ENCODE assay signal across 20 cellular contexts in genomic region chr7:149816267-149816751, GRCh38. TPM values are rescaled to one million over a fixed set of nuclear protein-coding genes. Genes with fewer than 3 reads are reported as not detected.
DNase-seq lines count a peak whose midpoint lies in the region; ATAC-seq, FAIRE-seq and TF ChIP-seq lines count a peak whose summit lies in the region.
"Had no signal": no experiment of that assay in that cellular context is flagged by ENCODE, and none has a peak within 500 bp of the region (broad histone marks: within the 10 kb centered on the region; RNA-seq: fewer than 3 reads in every experiment).

No MANE protein-coding gene starts in this region.

- no peak for TF ChIP-seq EP300 in H1 (IDR thresholded peaks at IDR 0.05; ENCODE audit: borderline replicate concordance in 1 of 2, low read depth in 2 of 2, low read length in 2 of 2)

- no peaks in the 10 kb centered on the region for H3K27me3 ChIP-seq in right cardiac atrium (ENCODE audit: control insufficient read depth, insufficient read depth)
- H3K27me3 ChIP-seq in left ventricle myocardium inferior (ENCODE audit: low read depth), result peaks cover 17% of the 10 kb centered on the region
- H3K27me3 ChIP-seq in H1 (replicated peaks in 1 of 4; ENCODE audit: control insufficient read depth in 3 of 4, extremely low read depth in 1 of 4, insufficient read depth in 3 of 4, low read length in 3 of 4), result no peaks in the 10 kb centered on the region
- no peaks in the 10 kb centered on the region for H3K27me3 ChIP-seq in psoas muscle (ENCODE audit: insufficient read depth in 3 of 3, low read length in 2 of 3)

- H3K9me3 ChIP-seq in right cardiac atrium (ENCODE audit: control insufficient read depth, low read length) (no peaks in the 10 kb centered on the region), left ventricle myocardium inferior (replicated peaks) (no peaks in the 10 kb centered on the region), H1 (ENCODE audit: insufficient read depth in 2 of 2, low read depth in 1 of 2, low read length in 1 of 2) (no peaks in the 10 kb centered on the region), psoas muscle (no peaks in the 10 kb centered on the region)
- H3K9me3 ChIP-seq: Caco-2 had no signal

- peak overlapping the region; percentile 50; the same call in 1 of the 2 replicates for H2BK12ac ChIP-seq in H1 (ENCODE audit: low read depth, low read length)

- no peak overlapping the region; a peak in 1 of 4 replicates for H3K4me2 ChIP-seq in H1 (ENCODE audit: insufficient read depth in 1 of 2, low read depth in 2 of 2, low read length in 2 of 2)

- ATAC-seq in right cardiac atrium, result no peak
- ATAC-seq in psoas muscle, result no peak
- ATAC-seq in HG02623 (IDR thresholded peaks at IDR 0.05; ENCODE audit: unreplicated experiment), result no peak

- H3K4me1 ChIP-seq in right cardiac atrium (ENCODE audit: control insufficient read depth, insufficient read depth, low read length), result no peaks in the 10 kb centered on the region
- no peaks in the 10 kb centered on the region for H3K4me1 ChIP-seq in left ventricle myocardium inferior
- peaks cover 0 to 20% (median 8%) of the 10 kb centered on the region in 4 experiments; a peak in 6 of 7 replicates for H3K4me1 ChIP-seq in H1 (replicated peaks in 1 of 4; ENCODE audit: control insufficient read depth in 3 of 4, insufficient read depth in 4 of 4, low read length in 3 of 4)
- H3K4me1 ChIP-seq in psoas muscle, result no peaks in the 10 kb centered on the region

- H2BK120ac ChIP-seq in H1 (replicated peaks; ENCODE audit: low read depth, low read length), result no peak overlapping the region

- no peak overlapping the region for H3K4ac ChIP-seq in H1 (replicated peaks; ENCODE audit: insufficient read length, low read depth, low read length)

- TF ChIP-seq CTCF in left ventricle myocardium inferior (IDR thresholded peaks at IDR 0.05; ENCODE audit: borderline replicate concordance) (no peak), H1 (IDR thresholded peaks at IDR 0.05; ENCODE audit: control extremely low read depth in 1 of 3, insufficient read depth in 1 of 3, low read depth in 1 of 3, low read length in 3 of 3) (no peak), psoas muscle (IDR thresholded peaks at IDR 0.05) (no peak)

- POLR2A ChIA-PET in H1 (lab: Charles Lee; ENCODE audit: partially characterized antibody), result interaction anchor here (2.4 kb wide), 1 partner anchor 20 kb away, joined by 5 read pairs; no protein-coding TSS in a partner anchor

- H3K36me3 ChIP-seq in left ventricle myocardium inferior, result no peaks in the 10 kb centered on the region
- no peaks in the 10 kb centered on the region for H3K36me3 ChIP-seq in H1 (ENCODE audit: control insufficient read depth in 2 of 4, insufficient read depth in 4 of 4, low read length in 3 of 4)
- no peaks in the 10 kb centered on the region for H3K36me3 ChIP-seq in psoas muscle (ENCODE audit: insufficient read depth in 1 of 2, low read depth in 1 of 2)

- H3K56ac ChIP-seq in H1 (replicated peaks; ENCODE audit: insufficient read length, low read depth, low read length), result no peak overlapping the region

- H3K23me2 ChIP-seq in H1 (ENCODE audit: low read depth, low read length), result no peaks in the 10 kb centered on the region

- H3K9ac ChIP-seq in H1 (replicated peaks in 1 of 4; ENCODE audit: extremely low read depth in 1 of 4, low read depth in 3 of 4, low read length in 3 of 4), result no peak overlapping the region
- H3K9ac ChIP-seq: GM23248 had no signal

- intact Hi-C loops in right cardiac atrium (cut with DNase I) (no loop called here), left ventricle myocardium inferior (cut with micrococcal nuclease) (no loop called here), psoas muscle (cut with DNase I) (no loop called here)

- H2AFZ ChIP-seq in H1 (ENCODE audit: low read length), result no peak overlapping the region
- H2AFZ ChIP-seq: GM23248 had no signal

- no peak overlapping the region for H4K91ac ChIP-seq in H1 (replicated peaks; ENCODE audit: insufficient read length, low read length)

- no peak for FAIRE-seq in H1 (lab: Jason Lieb, UNC)
- FAIRE-seq: GM12892, GM18507, HepG2 had no signal

- no peak for TF ChIP-seq RAD21 in H1 (IDR thresholded peaks at IDR 0.05 in 1 of 2, conservative IDR thresholded peaks at IDR 0.05 in 1 of 2; ENCODE audit: low read depth in 2 of 2, low read length in 2 of 2)

- no peaks in the 10 kb centered on the region for H4K20me1 ChIP-seq in H1 (replicated peaks in 1 of 2; ENCODE audit: control insufficient read depth in 1 of 2, insufficient read depth in 2 of 2, low read length in 2 of 2)

- H3K23ac ChIP-seq in H1 (ENCODE audit: insufficient read length), result no peak overlapping the region

- no peak overlapping the region for H3K14ac ChIP-seq in H1 (ENCODE audit: insufficient read length)

- H4K5ac ChIP-seq in H1 (ENCODE audit: insufficient read length, low read depth, low read length), result no peak overlapping the region

- no peak for TF ChIP-seq POLR2A in H1 (IDR thresholded peaks at IDR 0.05; ENCODE audit: control extremely low read depth in 1 of 2, low read depth in 2 of 2, low read length in 2 of 2)

- peak overlapping the region; percentile 68; the same call in 1 of the 2 replicates for H4K8ac ChIP-seq in H1 (ENCODE audit: extremely low read depth, insufficient read depth, low read length)

- H3K79me2 ChIP-seq in H1 (ENCODE audit: control insufficient read depth in 1 of 2, insufficient read depth in 2 of 2, low read length in 2 of 2), result no peaks in the 10 kb centered on the region

- H3K4me3 ChIP-seq in right cardiac atrium (ENCODE audit: low read length), result no peak overlapping the region
- H3K4me3 ChIP-seq in left ventricle myocardium inferior, result no peak overlapping the region
- no peak overlapping the region for H3K4me3 ChIP-seq in H1 (ENCODE audit: extremely low read depth in 1 of 4, insufficient read depth in 2 of 4, low read depth in 3 of 4, low read length in 4 of 4)
- H3K4me3 ChIP-seq in psoas muscle, result no peak overlapping the region
- H3K4me3 ChIP-seq: GM23248 had no signal

- H2BK5ac ChIP-seq in H1 (ENCODE audit: low read depth, low read length), result peak overlapping the region; percentile 44; the same call in 1 of the 2 replicates

- peak overlapping the region; percentile 65; the same call in 1 of the 2 replicates for H2AK5ac ChIP-seq in H1 (ENCODE audit: low read depth, low read length)

- no peak overlapping the region for H3K18ac ChIP-seq in H1 (ENCODE audit: extremely low read depth, low read length)

- H2BK20ac ChIP-seq in H1 (ENCODE audit: low read length), result no peak overlapping the region

- peak overlapping the region; percentile 29; the same call in 1 of the 2 replicates for H2BK15ac ChIP-seq in H1 (ENCODE audit: low read length)

- CTCF ChIA-PET in H1 (lab: Charles Lee; ENCODE audit: partially characterized antibody), result interaction anchor here (0.8 to 5.2 kb wide), 6 partner anchors 8 to 66 kb away, joined by 3 to 67 read pairs (median 8); no protein-coding TSS in a partner anchor

- H3K79me1 ChIP-seq in H1 (ENCODE audit: low read depth, low read length), result no peaks in the 10 kb centered on the region; the same call in 1 of the 2 replicates

- H3K27ac ChIP-seq in right cardiac atrium (ENCODE audit: low read length) (no peak overlapping the region), left ventricle myocardium inferior (replicated peaks) (no peak overlapping the region), H1 (ENCODE audit: low read depth, low read length) (no peak overlapping the region), psoas muscle (no peak overlapping the region)
- H3K27ac ChIP-seq: C4-2B, GM23248 had no signal

- DNase-seq in right cardiac atrium (peak in 2 of 3 donors; percentile 28 to 59), left ventricle myocardium inferior (no peak), H1 (ENCODE audit: low read depth in 1 of 2, low spot score in 2 of 2) (no peak), psoas muscle (peak; percentile 4 to 43), NCI-H1092 (lab: John Stamatoyannopoulos, UW) (no peak)
- DNase-seq: Caco-2; CD4-positive, alpha-beta T cell; DMS153; DMS79; GDM1; GM23248; H7; HFFc6 had no signal

- WGBS in right cardiac atrium, result 84% methylated on average over 21 of the region's 21 CpGs
- WGBS in H1 (ENCODE audit: extremely low coverage in 1 of 2, insufficient coverage in 1 of 2, insufficient read length in 1 of 2, insufficient replicate concordance in 2 of 2, low coverage in 1 of 2, low lambda C conversion rate in 2 of 2, missing lambda C conversion rate in 1 of 2), 2 experiments, result 77% methylated on average over 10 of the region's 21 CpGs; no CpG with 5 or more reads in 1 of the 2 experiments
- WGBS in psoas muscle, 3 donors, result 75 to 88% (median 80%) methylated on average over 18 to 21 of the region's 21 CpGs

RNA-seq across cellular contexts. Expression of gene ZNF862, which starts 21.9 kb away (rescaled TPM):
- total RNA-seq in right cardiac atrium, result 10 to 100 TPM in 3 of 4 donors, 1 to 10 TPM in 1; 9.0 to 15.9 (median 14.2) TPM
- 7.8 TPM for polyA plus RNA-seq in right cardiac atrium
- total RNA-seq in left ventricle myocardium inferior, result 10.4 TPM
- 2.5 and 3.9 TPM in 2 replicates for total RNA-seq in H1 (2021; fragmentation: NEBNext Ultra II Directional; extraction: Animal tissue kit (Norgen Biotek cat#: 25700))
- polyA plus RNA-seq in H1 (2011; rRNA removed), result 1.8 and 2.8 TPM in 2 replicates
- polyA plus RNA-seq in H1 (2011; cell fraction: cytosol; rRNA removed), result 2.4 TPM
- 9.0 TPM for polyA plus RNA-seq in H1 (2011; cell fraction: nucleus; rRNA removed)
- 1.8 to 3.1 TPM (median 2.4 TPM) in 4 replicates for polyA plus RNA-seq in H1 (2012, experiment 1 of 2)
- 0.62 TPM for polyA plus RNA-seq in H1 (2012, experiment 2 of 2)
- 1.1 TPM for polyA plus RNA-seq in H1 (2013, experiment 1 of 2)
- polyA plus RNA-seq in H1 (2013, experiment 2 of 2), result 1.2 TPM
- 4.0 and 5.4 TPM in 2 replicates for polyA minus RNA-seq in H1 (2011; rRNA and poly(A)+ RNA removed)
- polyA minus RNA-seq in H1 (2011; cell fraction: cytosol; rRNA and poly(A)+ RNA removed), result 1.5 TPM
- 8.9 TPM for polyA minus RNA-seq in H1 (2011; cell fraction: nucleus; rRNA and poly(A)+ RNA removed)
- total RNA-seq in psoas muscle, result 1 to 10 TPM; 5.3 to 7.8 (median 6.7) TPM
- 1 to 10 TPM; 1.4 to 3.6 (median 1.9) TPM for polyA plus RNA-seq in psoas muscle

RNA-seq across cellular contexts. Expression of gene ZNF467, which starts 42.9 kb away (rescaled TPM):
- 10 to 100 TPM; 10.4 to 15.6 (median 11.6) TPM for total RNA-seq in right cardiac atrium
- polyA plus RNA-seq in right cardiac atrium, result 6.6 TPM
- 5.2 TPM for total RNA-seq in left ventricle myocardium inferior
- total RNA-seq in H1 (2021; fragmentation: NEBNext Ultra II Directional; extraction: Animal tissue kit (Norgen Biotek cat#: 25700)), result 0.40 and 0.50 TPM in 2 replicates
- polyA plus RNA-seq in H1 (2011; rRNA removed), result 0.51 and 0.89 TPM in 2 replicates
- polyA plus RNA-seq in H1 (2011; cell fraction: cytosol; rRNA removed), result 0.44 TPM
- 1.7 TPM for polyA plus RNA-seq in H1 (2011; cell fraction: nucleus; rRNA removed)
- polyA plus RNA-seq in H1 (2012, experiment 1 of 2), result 0.36 to 0.89 TPM (median 0.75 TPM) in 4 replicates
- polyA plus RNA-seq in H1 (2012, experiment 2 of 2), result 0.35 TPM
- polyA plus RNA-seq in H1 (2013, experiment 1 of 2), result 0.20 TPM
- 0.13 TPM for polyA plus RNA-seq in H1 (2013, experiment 2 of 2)
- 0.05 and 0.13 TPM in 2 replicates for polyA minus RNA-seq in H1 (2011; rRNA and poly(A)+ RNA removed)
- not detected for polyA minus RNA-seq in H1 (2011; cell fraction: cytosol; rRNA and poly(A)+ RNA removed)
- polyA minus RNA-seq in H1 (2011; cell fraction: nucleus; rRNA and poly(A)+ RNA removed), result 0.70 TPM
- total RNA-seq in psoas muscle, result 1 to 10 TPM; 1.7 to 2.8 (median 2.3) TPM
- polyA plus RNA-seq in psoas muscle, result 1 to 10 TPM in 2 of 3 donors, under 1 TPM in 1; 0.87 to 1.3 (median 1.2) TPM
- total RNA-seq: A172, GM23248, HepG2 had no signal
- polyA plus RNA-seq: GM23248, IgD-negative memory B cell had no signal

RNA-seq across cellular contexts. Expression of gene ATP6V0E2, which starts 57.5 kb away (rescaled TPM):
- 100 to 1,000 TPM in 1 of 4 donors, 10 to 100 TPM in 3; 53.0 to 113 (median 79.0) TPM for total RNA-seq in right cardiac atrium
- 66.5 TPM for polyA plus RNA-seq in right cardiac atrium
- 120 TPM for total RNA-seq in left ventricle myocardium inferior
- total RNA-seq in H1 (2021; fragmentation: NEBNext Ultra II Directional; extraction: Animal tissue kit (Norgen Biotek cat#: 25700)), result 26.1 and 30.7 TPM in 2 replicates
- polyA plus RNA-seq in H1 (2011; rRNA removed), result 47.9 and 75.1 TPM in 2 replicates
- polyA plus RNA-seq in H1 (2011; cell fraction: cytosol; rRNA removed), result 28.2 TPM
- polyA plus RNA-seq in H1 (2011; cell fraction: nucleus; rRNA removed), result 25.4 TPM
- polyA plus RNA-seq in H1 (2012, experiment 1 of 2), result 22.2 to 32.2 TPM (median 29.6 TPM) in 4 replicates
- 34.8 TPM for polyA plus RNA-seq in H1 (2012, experiment 2 of 2)
- 22.2 TPM for polyA plus RNA-seq in H1 (2013, experiment 1 of 2)
- 25.2 TPM for polyA plus RNA-seq in H1 (2013, experiment 2 of 2)
- polyA minus RNA-seq in H1 (2011; rRNA and poly(A)+ RNA removed), result 8.1 and 10.5 TPM in 2 replicates
- polyA minus RNA-seq in H1 (2011; cell fraction: cytosol; rRNA and poly(A)+ RNA removed), result 13.7 TPM
- polyA minus RNA-seq in H1 (2011; cell fraction: nucleus; rRNA and poly(A)+ RNA removed), result 9.2 TPM
- 10 to 100 TPM in 2 of 4 donors, 1 to 10 TPM in 2; 3.7 to 12.8 (median 9.3) TPM for total RNA-seq in psoas muscle
- 10 to 100 TPM; 11.3 to 11.7 (median 11.5) TPM for polyA plus RNA-seq in psoas muscle

Comparison
In these comparisons a context has a peak if more than half of its experiments do, and no peak if none do; other contexts are left out.
1. DNase-seq: peak in right cardiac atrium (2 of 3) and psoas muscle (2 of 2); none in left ventricle myocardium inferior (single experiment), H1 (0 of 2) and NCI-H1092 (single experiment).